ENCODE assay signal across 13 cellular contexts in genomic region chr17:79931517-79932309, GRCh38.
A peak's percentile ranks its signal among the peaks of the same experiment; 100 is the strongest.
DNase-seq lines count a peak whose midpoint lies in the region; ATAC-seq, FAIRE-seq and TF ChIP-seq lines count a peak whose summit lies in the region.
"Had no signal": no experiment of that assay in that cellular context is flagged by ENCODE, and none has a peak within 500 bp of the region (broad histone marks: within the 10 kb centered on the region; RNA-seq: fewer than 3 reads in every experiment).

No MANE protein-coding gene starts in this region.

- H3K36me3 Mint-ChIP-seq in nephron (ENCODE audit: low read depth): no peaks in the 10 kb centered on the region

- no peak overlapping the region for H3K23ac ChIP-seq in IMR-90 (ENCODE audit: low read depth, low read length)
- no peak overlapping the region for H3K23ac ChIP-seq in H1 (ENCODE audit: insufficient read length)

- no peak overlapping the region for H3K4me3 ChIP-seq in IMR-90 (ENCODE audit: insufficient read depth, low read depth, low read length)
- H3K4me3 ChIP-seq in H1 (ENCODE audit: extremely low read depth in 1 of 4, insufficient read depth in 2 of 4, low read depth in 3 of 4, low read length in 4 of 4): peak overlapping the region in 1 of 4 experiments; percentile 66; a peak in 2 of 8 replicates

- H3K4me1 ChIP-seq in IMR-90 (ENCODE audit: control insufficient read depth, insufficient read depth, low read length): peaks cover 3% of the 10 kb centered on the region; the same call in 1 of the 2 replicates
- H3K4me1 ChIP-seq in H1 (replicated peaks in 1 of 4; ENCODE audit: control insufficient read depth in 3 of 4, insufficient read depth in 4 of 4, low read length in 3 of 4): peaks cover 3 to 35% (median 20%) of the 10 kb centered on the region in 4 experiments

- dilution Hi-C loops in IMR-90 (cut with HindIII; ENCODE audit: low sequenced_read_pairs, unreplicated experiment): no loop called here

- H3K4me2 ChIP-seq in IMR-90 (ENCODE audit: low read depth, low read length): no peak overlapping the region
- peak overlapping the region; percentile 71 to 93; a peak in 3 of 4 replicates for H3K4me2 ChIP-seq in H1 (ENCODE audit: insufficient read depth in 1 of 2, low read depth in 2 of 2, low read length in 2 of 2)

- WGBS in IMR-90 (ENCODE audit: extremely low coverage in 2 of 2, insufficient read length in 1 of 2), 2 experiments: 33% methylated on average over 5 of the region's 14 CpGs; no CpG with 5 or more reads in 1 of the 2 experiments
- WGBS in H1 (ENCODE audit: extremely low coverage in 1 of 2, insufficient coverage in 1 of 2, insufficient read length in 1 of 2, insufficient replicate concordance in 2 of 2, low coverage in 1 of 2, low lambda C conversion rate in 2 of 2, missing lambda C conversion rate in 1 of 2), 2 experiments: 71% methylated on average over 14 of the region's 14 CpGs; no CpG with 5 or more reads in 1 of the 2 experiments

- no peak overlapping the region for H2BK120ac ChIP-seq in IMR-90 (ENCODE audit: low read depth, low read length)
- no peak overlapping the region for H2BK120ac ChIP-seq in H1 (replicated peaks; ENCODE audit: low read depth, low read length)

- in situ Hi-C loops in IMR-90 (cut with MboI; ENCODE audit: low sequenced_read_pairs): no loop called here

- H3K9me3 ChIP-seq in IMR-90 (ENCODE audit: control insufficient read depth, insufficient read depth, low read length) (no peaks in the 10 kb centered on the region), H1 (ENCODE audit: insufficient read depth in 2 of 2, low read depth in 1 of 2, low read length in 1 of 2) (no peaks in the 10 kb centered on the region)

- no peak overlapping the region for H3K27ac ChIP-seq in IMR-90 (ENCODE audit: insufficient read depth, low read length)
- H3K27ac ChIP-seq in H1 (ENCODE audit: low read depth, low read length): no peak overlapping the region

- H2BK20ac ChIP-seq in IMR-90 (ENCODE audit: low read depth, low read length) (no peak overlapping the region), H1 (ENCODE audit: low read length) (peak overlapping the region; percentile 93; the same call in 1 of the 2 replicates)

- H3K14ac ChIP-seq in IMR-90 (replicated peaks; ENCODE audit: low read depth, low read length) (no peak overlapping the region), H1 (ENCODE audit: insufficient read length) (no peak overlapping the region)

- peak overlapping the region in 2 of 3 experiments; percentile 60 to 75 for H3K4me3 Mint-ChIP-seq in nephron
- H3K4me3 Mint-ChIP-seq: central memory CD8-positive, alpha-beta T cell had no signal

- no peak for TF ChIP-seq CTCF in IMR-90 (conservative IDR thresholded peaks at IDR 0.05; ENCODE audit: low read depth, low read length)
- no peak for TF ChIP-seq CTCF in H1 (IDR thresholded peaks at IDR 0.05; ENCODE audit: control extremely low read depth in 1 of 3, insufficient read depth in 1 of 3, low read depth in 1 of 3, low read length in 3 of 3)
- TF ChIP-seq CTCF in nephron (IDR thresholded peaks at IDR 0.05; ENCODE audit: unreplicated experiment in 3 of 3): no peak

- no peak overlapping the region for H2AK5ac ChIP-seq in IMR-90 (ENCODE audit: low read depth, low read length)
- peak overlapping the region; percentile 75; the same call in 1 of the 2 replicates for H2AK5ac ChIP-seq in H1 (ENCODE audit: low read depth, low read length)

- H4K91ac ChIP-seq in IMR-90 (ENCODE audit: insufficient read depth, low read depth, low read length): no peak overlapping the region
- H4K91ac ChIP-seq in H1 (replicated peaks; ENCODE audit: insufficient read length, low read length): peak overlapping the region; percentile 70

- no peak for TF ChIP-seq EP300 in H1 (IDR thresholded peaks at IDR 0.05; ENCODE audit: borderline replicate concordance in 1 of 2, low read depth in 2 of 2, low read length in 2 of 2)

- H3K36me3 ChIP-seq in IMR-90 (ENCODE audit: control insufficient read depth, insufficient read depth, low read length): no peaks in the 10 kb centered on the region
- H3K36me3 ChIP-seq in H1 (ENCODE audit: control insufficient read depth in 2 of 4, insufficient read depth in 4 of 4, low read length in 3 of 4): no peaks in the 10 kb centered on the region

- ATAC-seq in IMR-90 (ENCODE audit: low read depth): no peak
- no peak for ATAC-seq in HG03571 (IDR thresholded peaks at IDR 0.05; ENCODE audit: unreplicated experiment)
- ATAC-seq: HCT116 had no signal

- H2BK15ac ChIP-seq in IMR-90 (ENCODE audit: low read depth, low read length) (no peak overlapping the region), H1 (ENCODE audit: low read length) (peak overlapping the region; percentile 72; the same call in 1 of the 2 replicates)

- POLR2A ChIA-PET in IMR-90 (lab: Charles Lee; ENCODE audit: unreplicated experiment): no interaction called here
- POLR2A ChIA-PET in H1 (lab: Charles Lee; ENCODE audit: partially characterized antibody): interaction anchor here (0.9 to 2.8 kb wide), 15 partner anchors 9 to 204 kb away, joined by 3 to 19 read pairs (median 4); partner anchors contain the start of gene CBX4

- no peak for FAIRE-seq in H1 (lab: Jason Lieb, UNC)

- H3K18ac ChIP-seq in IMR-90 (ENCODE audit: low read depth, low read length) (no peak overlapping the region), H1 (ENCODE audit: extremely low read depth, low read length) (peak overlapping the region; percentile 66)

- H2BK5ac ChIP-seq in IMR-90 (ENCODE audit: low read depth, low read length, poor library complexity, severe bottlenecking) (no peak overlapping the region), H1 (ENCODE audit: low read depth, low read length) (peak overlapping the region; percentile 60; the same call in 1 of the 2 replicates)

- H2AK9ac ChIP-seq in IMR-90 (replicated peaks; ENCODE audit: low read depth, low read length, poor library complexity): no peak overlapping the region

- H3K9ac ChIP-seq in IMR-90 (ENCODE audit: low read depth, low read length): no peak overlapping the region
- no peak overlapping the region for H3K9ac ChIP-seq in H1 (replicated peaks in 1 of 4; ENCODE audit: extremely low read depth in 1 of 4, low read depth in 3 of 4, low read length in 3 of 4)

- H3K27me3 ChIP-seq in IMR-90 (ENCODE audit: control insufficient read depth, insufficient read depth, low read length): peaks cover 45% of the 10 kb centered on the region
- peaks cover 0 to 9% (median 1%) of the 10 kb centered on the region in 4 experiments; a peak in 2 of 7 replicates for H3K27me3 ChIP-seq in H1 (replicated peaks in 1 of 4; ENCODE audit: control insufficient read depth in 3 of 4, extremely low read depth in 1 of 4, insufficient read depth in 3 of 4, low read length in 3 of 4)

- TF ChIP-seq POLR2A in IMR-90 (IDR thresholded peaks at IDR 0.05; ENCODE audit: low read depth, low read length) (no peak), H1 (IDR thresholded peaks at IDR 0.05; ENCODE audit: control extremely low read depth in 1 of 2, low read depth in 2 of 2, low read length in 2 of 2) (peak; percentile 31 to 37; a peak in 2 of 3 replicates)

- CTCF ChIA-PET in IMR-90 (lab: Yijun Ruan, JAX) (no interaction called here), H1 (lab: Charles Lee; ENCODE audit: partially characterized antibody) (interaction anchor here (0.7 to 2.1 kb wide), 13 partner anchors 8 to 185 kb away, joined by 3 to 8 read pairs (median 3); no protein-coding TSS in a partner anchor)

- no TSS peak for BruUV-seq in IMR-90 (replicated peaks; lab: Mats Ljungman, UMichigan)

- H3K23me2 ChIP-seq in H1 (ENCODE audit: low read depth, low read length): peaks cover 4% of the 10 kb centered on the region; the same call in 1 of the 2 replicates

- H3K27me3 Mint-ChIP-seq in nephron (ENCODE audit: low read depth): peaks cover 57% of the 10 kb centered on the region

- 0 out of 2 replicates have a peak overlapping the region, but pooled peaks have one; percentile 80 for H2BK12ac ChIP-seq in H1 (ENCODE audit: low read depth, low read length)

- H2AFZ ChIP-seq in IMR-90 (replicated peaks; ENCODE audit: low read length, poor library complexity): no peak overlapping the region
- no peak overlapping the region for H2AFZ ChIP-seq in H1 (ENCODE audit: low read length)

- H3K56ac ChIP-seq in IMR-90 (ENCODE audit: extremely low read depth, insufficient read depth, low read length) (no peak overlapping the region), H1 (replicated peaks; ENCODE audit: insufficient read length, low read depth, low read length) (no peak overlapping the region)

- H3K4ac ChIP-seq in IMR-90 (ENCODE audit: low read depth, low read length) (no peak overlapping the region), H1 (replicated peaks; ENCODE audit: insufficient read length, low read depth, low read length) (peak overlapping the region; percentile 48)

- H3K9me1 ChIP-seq in IMR-90 (ENCODE audit: insufficient read depth, low read length): peaks cover 4% of the 10 kb centered on the region; the same call in 1 of the 2 replicates

- H3K27ac Mint-ChIP-seq in nephron: no peak overlapping the region

- H4K8ac ChIP-seq in IMR-90 (ENCODE audit: low read depth in 2 of 2, low read length in 2 of 2): no peak overlapping the region
- no peak overlapping the region for H4K8ac ChIP-seq in H1 (ENCODE audit: extremely low read depth, insufficient read depth, low read length)

- peaks cover 18% of the 10 kb centered on the region for H3K4me1 Mint-ChIP-seq in nephron

- peak; percentile 61 for DNase-seq in GM03348 (ENCODE audit: low spot score)
- DNase-seq in IMR-90: peak; percentile 31
- no peak for DNase-seq in H1 (ENCODE audit: low read depth in 1 of 2, low spot score in 2 of 2)
- no peak for DNase-seq in nucleus accumbens (lab: John Stamatoyannopoulos, UW)
- DNase-seq in NOMO-1 treated with DMSO at 0.1 percent for 48 hours (lab: John Stamatoyannopoulos, UW; ENCODE audit: unreplicated experiment): no peak
- no peak for DNase-seq in NCI-H446 treated with DMSO at 0.1 percent for 48 hours (lab: John Stamatoyannopoulos, UW)
- DNase-seq: DMS79, MV-4-11, T1000 had no signal

- H3K9me3 Mint-ChIP-seq in nephron: no peaks in the 10 kb centered on the region
- H3K9me3 Mint-ChIP-seq: central memory CD8-positive, alpha-beta T cell had no signal

- H3K79me1 ChIP-seq in IMR-90 (ENCODE audit: low read depth in 1 of 2, low read length in 2 of 2): no peaks in the 10 kb centered on the region
- H3K79me1 ChIP-seq in H1 (ENCODE audit: low read depth, low read length): no peaks in the 10 kb centered on the region

- no peaks in the 10 kb centered on the region for H3K79me2 ChIP-seq in H1 (ENCODE audit: control insufficient read depth in 1 of 2, insufficient read depth in 2 of 2, low read length in 2 of 2)

- intact Hi-C loops in IMR-90 (cut with micrococcal nuclease): no loop called here

- H4K5ac ChIP-seq in IMR-90 (ENCODE audit: low read depth, low read length): no peak overlapping the region
- no peak overlapping the region for H4K5ac ChIP-seq in H1 (ENCODE audit: insufficient read length, low read depth, low read length)

- TF ChIP-seq RAD21 in IMR-90 (IDR thresholded peaks at IDR 0.05; ENCODE audit: low read length) (no peak), H1 (IDR thresholded peaks at IDR 0.05 in 1 of 2, conservative IDR thresholded peaks at IDR 0.05 in 1 of 2; ENCODE audit: low read depth in 2 of 2, low read length in 2 of 2) (no peak)

- no peaks in the 10 kb centered on the region for H4K20me1 ChIP-seq in IMR-90 (ENCODE audit: insufficient read depth, low read length)
- peaks cover 0 to 2% of the 10 kb centered on the region in 2 experiments for H4K20me1 ChIP-seq in H1 (replicated peaks in 1 of 2; ENCODE audit: control insufficient read depth in 1 of 2, insufficient read depth in 2 of 2, low read length in 2 of 2)

TF ChIP-seq in H1, 55 proteins besides CTCF, POLR2A, EP300 and RAD21 (continues in another document):
- TF ChIP-seq TBP (IDR thresholded peaks at IDR 0.05; ENCODE audit: low read depth, low read length): no peak

Comparison
In these comparisons a context has a peak if more than half of its experiments do, and no peak if none do; other contexts are left out.
1. DNase-seq: peak in GM03348 (single experiment) and IMR-90 (single experiment); none in H1 (0 of 2), nucleus accumbens (0 of 56), NOMO-1 treated with DMSO at 0.1 percent for 48 hours (single experiment) and NCI-H446 treated with DMSO at 0.1 percent for 48 hours (single experiment).